19 cellular contexts compared by ENCODE assay signal in genomic region chr17:27475981-27476895, GRCh38. TPM values are rescaled to one million over a fixed set of nuclear protein-coding genes. Genes with fewer than 3 reads are reported as not detected.
DNase-seq lines count a peak whose midpoint lies in the region; ATAC-seq and TF ChIP-seq lines count a peak whose summit lies in the region.
"Had no signal": no experiment of that assay in that cellular context is flagged by ENCODE, and none has a peak within 500 bp of the region (broad histone marks: within the 10 kb centered on the region; RNA-seq: fewer than 3 reads in every experiment).

No MANE protein-coding gene starts in this region.

- H3K4me3 ChIP-seq in smooth muscle cell: no peak overlapping the region
- H3K4me3 ChIP-seq: esophagus muscularis mucosa, neural progenitor cell, right atrium auricular region, suprapubic skin had no signal

- H3K9ac ChIP-seq in smooth muscle cell (ENCODE audit: low read depth): no peak overlapping the region
- H3K9ac ChIP-seq: neural progenitor cell had no signal

- H3F3A ChIP-seq in smooth muscle cell (ENCODE audit: low read depth): peaks cover 14% of the 10 kb centered on the region

- peak overlapping the region; percentile 100 for H3K27ac Mint-ChIP-seq in activated T-cell treated with anti-CD3 and anti-CD28 coated beads, Interleukin-2, amount 50 U/mL, for 24 hours
- H3K27ac Mint-ChIP-seq in central memory CD8-positive, alpha-beta T cell (ENCODE audit: low read depth): peak overlapping the region; percentile 94
- no peak overlapping the region for H3K27ac Mint-ChIP-seq in osteocyte (ENCODE audit: unreplicated experiment)
- H3K27ac Mint-ChIP-seq: neural progenitor cell had no signal

- H3K4me1 ChIP-seq in smooth muscle cell (ENCODE audit: low read depth): peaks cover 19% of the 10 kb centered on the region

- TF ChIP-seq CTCF in smooth muscle cell (IDR thresholded peaks at IDR 0.05; ENCODE audit: borderline replicate concordance, insufficient read depth, poor library complexity, severe bottlenecking) (no peak), osteocyte (IDR thresholded peaks at IDR 0.05) (no peak)

- no peaks in the 10 kb centered on the region for H3K9me3 Mint-ChIP-seq in activated T-cell treated with anti-CD3 and anti-CD28 coated beads, Interleukin-2, amount 50 U/mL, for 24 hours
- H3K9me3 Mint-ChIP-seq in activated T-cell treated with anti-CD3 and anti-CD28 coated beads, Interleukin-2, amount 50 U/mL, for 4 hours: no peaks in the 10 kb centered on the region
- H3K9me3 Mint-ChIP-seq in central memory CD8-positive, alpha-beta T cell: no peaks in the 10 kb centered on the region
- no peaks in the 10 kb centered on the region for H3K9me3 Mint-ChIP-seq in osteocyte (ENCODE audit: unreplicated experiment)
- H3K9me3 Mint-ChIP-seq: neural progenitor cell had no signal

- H3K4me1 Mint-ChIP-seq in activated T-cell treated with anti-CD3 and anti-CD28 coated beads, Interleukin-2, amount 50 U/mL, for 24 hours (ENCODE audit: low read depth): peaks cover 97% of the 10 kb centered on the region
- peaks cover 79% of the 10 kb centered on the region for H3K4me1 Mint-ChIP-seq in activated T-cell treated with anti-CD3 and anti-CD28 coated beads, Interleukin-2, amount 50 U/mL, for 4 hours (ENCODE audit: low read depth)
- peaks cover 80% of the 10 kb centered on the region for H3K4me1 Mint-ChIP-seq in central memory CD8-positive, alpha-beta T cell
- H3K4me1 Mint-ChIP-seq in osteocyte (ENCODE audit: unreplicated experiment): peaks cover 56% of the 10 kb centered on the region

- H3K9me3 ChIP-seq in smooth muscle cell (replicated peaks; ENCODE audit: low read depth): no peaks in the 10 kb centered on the region
- H3K9me3 ChIP-seq: esophagus muscularis mucosa, right atrium auricular region, suprapubic skin had no signal

- no peak overlapping the region for H2AFZ ChIP-seq in smooth muscle cell (ENCODE audit: low read depth)
- H2AFZ ChIP-seq: neural progenitor cell had no signal

- H3K36me3 Mint-ChIP-seq in activated T-cell treated with anti-CD3 and anti-CD28 coated beads, Interleukin-2, amount 50 U/mL, for 24 hours (ENCODE audit: low read depth): peaks cover 24% of the 10 kb centered on the region
- peaks cover 2% of the 10 kb centered on the region for H3K36me3 Mint-ChIP-seq in activated T-cell treated with anti-CD3 and anti-CD28 coated beads, Interleukin-2, amount 50 U/mL, for 4 hours (ENCODE audit: insufficient read depth)
- H3K36me3 Mint-ChIP-seq in central memory CD8-positive, alpha-beta T cell (ENCODE audit: insufficient read depth): peaks cover 4% of the 10 kb centered on the region
- no peaks in the 10 kb centered on the region for H3K36me3 Mint-ChIP-seq in osteocyte (ENCODE audit: unreplicated experiment)
- H3K36me3 Mint-ChIP-seq: neural progenitor cell had no signal

- H3K27ac ChIP-seq in smooth muscle cell (ENCODE audit: low read depth): no peak overlapping the region
- H3K27ac ChIP-seq: brain microvascular endothelial cell, esophagus muscularis mucosa, neural progenitor cell, right atrium auricular region, suprapubic skin had no signal

- peaks cover 100% of the 10 kb centered on the region for H3K79me2 ChIP-seq in smooth muscle cell (ENCODE audit: low read depth)

- H3K36me3 ChIP-seq in smooth muscle cell (ENCODE audit: low read depth): no peaks in the 10 kb centered on the region
- H3K36me3 ChIP-seq: brain microvascular endothelial cell, esophagus muscularis mucosa, neural progenitor cell, right atrium auricular region, suprapubic skin had no signal

- H4K20me1 ChIP-seq in smooth muscle cell (ENCODE audit: low read depth): peaks cover 100% of the 10 kb centered on the region

- no peak for DNase-seq in activated T-cell treated with anti-CD3 and anti-CD28 coated beads, Interleukin-2, amount 50 U/mL, for 24 hours
- DNase-seq in activated T-cell treated with anti-CD3 and anti-CD28 coated beads, Interleukin-2, amount 50 U/mL, for 4 hours: no peak
- DNase-seq in NCI-H1694 treated with DMSO at 0.1 percent for 48 hours (lab: John Stamatoyannopoulos, UW) (peak; percentile 24), smooth muscle cell (lab: John Stamatoyannopoulos, UW; ENCODE audit: unreplicated experiment) (no peak), NCI-H146 treated with DMSO at 0.1 percent for 48 hours (lab: John Stamatoyannopoulos, UW; ENCODE audit: unreplicated experiment) (no peak), osteocyte (ENCODE audit: extremely low spot score, unreplicated experiment) (no peak)
- no peak for DNase-seq in central memory CD8-positive, alpha-beta T cell (ENCODE audit: low spot score in 2 of 2)
- DNase-seq: brain microvascular endothelial cell, H7, Karpas-422, NCI-H1417 treated with DMSO at 0.1 percent for 48 hours, NCI-H446 treated with DMSO at 0.1 percent for 48 hours, SIG-M5, T1000 had no signal

- ATAC-seq in activated T-cell treated with anti-CD3 and anti-CD28 coated beads, Interleukin-2, amount 50 U/mL, for 4 hours: no peak
- no peak for ATAC-seq in central memory CD8-positive, alpha-beta T cell (replicated peaks; ENCODE audit: extremely low read depth, poor library complexity, severe bottlenecking)
- no peak for ATAC-seq in HG03095 (IDR thresholded peaks at IDR 0.05; ENCODE audit: unreplicated experiment)

- H3K4me3 Mint-ChIP-seq in activated T-cell treated with anti-CD3 and anti-CD28 coated beads, Interleukin-2, amount 50 U/mL, for 24 hours: peak overlapping the region; percentile 50
- no peak overlapping the region for H3K4me3 Mint-ChIP-seq in activated T-cell treated with anti-CD3 and anti-CD28 coated beads, Interleukin-2, amount 50 U/mL, for 4 hours
- no peak overlapping the region for H3K4me3 Mint-ChIP-seq in central memory CD8-positive, alpha-beta T cell
- no peak overlapping the region for H3K4me3 Mint-ChIP-seq in osteocyte (ENCODE audit: unreplicated experiment)
- H3K4me3 Mint-ChIP-seq: neural progenitor cell had no signal

- no peaks in the 10 kb centered on the region for H3K27me3 ChIP-seq in smooth muscle cell (ENCODE audit: low read depth)
- H3K27me3 ChIP-seq: brain microvascular endothelial cell, esophagus muscularis mucosa, neural progenitor cell, right atrium auricular region, suprapubic skin had no signal

- peak overlapping the region; percentile 61 for H3K4me2 ChIP-seq in smooth muscle cell
- H3K4me2 ChIP-seq: neural progenitor cell had no signal

- WGBS in smooth muscle cell (ENCODE audit: low lambda C conversion rate): 89% methylated on average over 14 of the region's 14 CpGs

- no peaks in the 10 kb centered on the region for H3K27me3 Mint-ChIP-seq in activated T-cell treated with anti-CD3 and anti-CD28 coated beads, Interleukin-2, amount 50 U/mL, for 24 hours
- no peaks in the 10 kb centered on the region for H3K27me3 Mint-ChIP-seq in activated T-cell treated with anti-CD3 and anti-CD28 coated beads, Interleukin-2, amount 50 U/mL, for 4 hours (ENCODE audit: low read depth)
- no peaks in the 10 kb centered on the region for H3K27me3 Mint-ChIP-seq in central memory CD8-positive, alpha-beta T cell
- H3K27me3 Mint-ChIP-seq in osteocyte (ENCODE audit: unreplicated experiment): no peaks in the 10 kb centered on the region

RNA-seq across cellular contexts. Expression of gene KSR1, which starts 20.0 kb away (rescaled TPM):
- 10 to 100 TPM; 52.1 to 63.5 (median 56.8) TPM for total RNA-seq in activated T-cell treated with anti-CD3 and anti-CD28 coated beads, Interleukin-2, amount 50 U/mL, for 4 hours
- total RNA-seq in smooth muscle cell (65.1 and 69.2 TPM in 2 replicates), osteocyte (56.0 and 63.4 TPM in 2 replicates)
- polyA plus RNA-seq in smooth muscle cell: 40.4 and 53.2 TPM in 2 replicates
